2 cellular contexts compared by ENCODE assay signal in the genomic region with DNA sequence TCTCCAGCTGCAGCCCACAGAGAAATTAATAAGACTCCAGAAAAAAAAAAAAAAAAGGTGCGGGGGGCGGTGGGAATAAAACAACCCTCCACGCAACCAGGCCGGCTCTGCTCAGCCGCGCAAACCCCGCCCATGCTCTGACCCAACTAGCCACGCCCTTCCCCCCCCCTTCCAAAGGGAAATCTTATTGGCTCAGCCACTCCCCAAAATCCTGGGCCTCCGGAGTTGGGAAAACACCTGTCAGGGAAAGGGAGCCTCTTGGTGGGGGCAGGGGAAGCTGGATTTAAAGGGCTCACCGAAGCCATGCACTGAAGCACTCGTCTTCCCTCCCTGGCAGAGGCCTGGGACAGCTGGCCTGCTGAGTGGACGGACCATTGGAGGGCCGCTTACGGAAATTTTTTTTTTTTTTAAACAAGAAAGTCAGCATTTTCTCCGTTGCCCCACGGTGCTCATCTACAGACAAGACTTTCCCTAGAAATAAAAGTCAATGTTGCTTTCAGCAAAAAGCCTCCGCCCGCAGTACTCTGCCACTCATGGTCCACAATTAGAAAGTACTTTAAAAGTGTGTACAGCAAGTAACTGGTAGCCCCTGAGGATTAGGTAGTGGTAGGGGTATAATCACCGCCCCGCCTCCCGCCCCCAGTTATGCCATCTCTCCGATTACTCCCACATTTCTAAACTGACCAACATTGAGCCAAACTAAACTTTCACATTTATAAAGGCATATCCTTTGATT.
TF ChIP-seq lines count a peak whose summit lies in the region.

No MANE protein-coding gene starts in this region.

TF ChIP-seq in IMR-90, 13 proteins besides CTCF, POLR2A, EP300 and RAD21:
- TF ChIP-seq NFE2L2 (IDR thresholded peaks at IDR 0.05; ENCODE audit: low read depth, low read length) (no peak), MXI1 (IDR thresholded peaks at IDR 0.05; ENCODE audit: borderline replicate concordance, low read depth, low read length) (no peak), RFX5 (IDR thresholded peaks at IDR 0.05; ENCODE audit: low read depth, low read length) (no peak), USF2 (IDR thresholded peaks at IDR 0.05; ENCODE audit: low read depth, low read length) (no peak), MAFK (IDR thresholded peaks at IDR 0.05; ENCODE audit: low read depth, low read length) (no peak), SMC3 (IDR thresholded peaks at IDR 0.05; ENCODE audit: low read depth, low read length) (no peak), MAZ (IDR thresholded peaks at IDR 0.05; ENCODE audit: borderline replicate concordance, low read depth, low read length) (no peak), FOS (IDR thresholded peaks at IDR 0.05; ENCODE audit: low read depth, low read length) (no peak), CEBPB (IDR thresholded peaks at IDR 0.05; ENCODE audit: low read depth, low read length) (no peak), RCOR1 (IDR thresholded peaks at IDR 0.05; ENCODE audit: insufficient replicate concordance, low read length) (no peak), CHD1 (IDR thresholded peaks at IDR 0.05; ENCODE audit: low read depth, low read length) (no peak), BHLHE40 (IDR thresholded peaks at IDR 0.05; ENCODE audit: low read depth, low read length) (no peak)
- TF ChIP-seq, protein P1, sequence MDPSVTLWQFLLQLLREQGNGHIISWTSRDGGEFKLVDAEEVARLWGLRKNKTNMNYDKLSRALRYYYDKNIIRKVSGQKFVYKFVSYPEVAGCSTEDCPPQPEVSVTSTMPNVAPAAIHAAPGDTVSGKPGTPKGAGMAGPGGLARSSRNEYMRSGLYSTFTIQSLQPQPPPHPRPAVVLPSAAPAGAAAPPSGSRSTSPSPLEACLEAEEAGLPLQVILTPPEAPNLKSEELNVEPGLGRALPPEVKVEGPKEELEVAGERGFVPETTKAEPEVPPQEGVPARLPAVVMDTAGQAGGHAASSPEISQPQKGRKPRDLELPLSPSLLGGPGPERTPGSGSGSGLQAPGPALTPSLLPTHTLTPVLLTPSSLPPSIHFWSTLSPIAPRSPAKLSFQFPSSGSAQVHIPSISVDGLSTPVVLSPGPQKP (IDR thresholded peaks at IDR 0.05; ENCODE audit: borderline replicate concordance, low read depth, low read length), result no peak
TF ChIP-seq in IMR-90: peak in this region for 0.

TF ChIP-seq in GM12878, 131 proteins besides CTCF, POLR2A, EP300 and RAD21:
- no peak for TF ChIP-seq TARDBP (IDR thresholded peaks at IDR 0.05; ENCODE audit: borderline replicate concordance)
- no peak for TF ChIP-seq MXI1 (IDR thresholded peaks at IDR 0.05; ENCODE audit: low read depth, low read length)
